In the genomic region with DNA sequence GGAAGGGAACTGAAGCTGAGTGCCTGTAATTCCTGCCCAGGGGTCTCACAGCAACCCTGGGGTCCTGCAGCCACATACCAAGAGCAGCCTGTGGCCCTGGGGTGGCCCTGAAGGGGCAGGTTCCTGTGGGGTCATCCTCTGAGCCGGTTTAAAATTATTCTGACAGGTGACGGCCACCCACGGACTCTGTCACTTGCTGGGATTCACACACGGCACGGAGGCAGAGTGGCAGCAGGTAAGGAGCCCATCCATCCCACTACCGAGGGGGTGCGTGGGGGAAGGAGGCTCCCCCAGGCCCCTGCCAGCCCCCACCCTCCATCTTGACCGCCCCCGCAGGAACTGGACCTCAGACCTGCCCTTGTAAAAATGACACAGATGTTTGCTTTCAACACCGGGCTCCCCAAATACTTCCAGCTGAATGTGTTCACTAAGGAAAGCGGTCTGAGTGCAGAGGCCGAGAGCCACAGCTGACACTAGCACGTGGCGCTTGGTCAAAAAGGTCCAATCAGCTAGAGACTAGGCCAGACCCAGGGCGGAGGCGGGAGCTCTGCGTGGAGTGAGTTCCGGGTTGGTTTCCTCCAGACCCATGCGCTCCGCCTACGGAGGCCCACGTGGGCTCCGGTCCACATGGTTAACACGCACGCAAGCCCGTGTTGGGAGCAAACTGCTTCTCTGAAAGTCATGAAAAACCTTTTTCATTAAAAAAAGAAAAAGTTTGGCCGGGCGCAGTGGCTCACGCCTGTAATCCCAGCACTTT, we compare ENCODE assay signal across 8 cellular contexts. TPM values are rescaled to one million over a fixed set of nuclear protein-coding genes. Genes with fewer than 3 reads are reported as not detected.
A peak's percentile ranks its signal among the peaks of the same experiment; 100 is the strongest.
DNase-seq lines count a peak whose midpoint lies in the region; ATAC-seq and FAIRE-seq lines count a peak whose summit lies in the region.

No MANE protein-coding gene starts in this region.

- DNase-seq in GDM1 (lab: John Stamatoyannopoulos, UW): peak; percentile 9
- no peak for DNase-seq in NT2/D1 (ENCODE audit: low read depth, low spot score)
- DNase-seq in activated naive CD4-positive, alpha-beta T cell treated with anti-CD3 and anti-CD28 coated beads for 36 hours: peak; percentile 82
- DNase-seq in stimulated activated CD4-positive, alpha-beta T cell treated with anti-CD3 and anti-CD28 coated beads, Interleukin-2, amount 100 ng/mL, for 48 hours: peak; percentile 39 to 40
- DNase-seq in foreskin melanocyte: no peak

- peaks cover 6% of the 10 kb centered on the region; the same call in 1 of the 2 replicates for H3K9me3 ChIP-seq in NT2/D1 (ENCODE audit: insufficient read depth, low read length)

- peak overlapping the region; percentile 73 for H3K27ac Mint-ChIP-seq in activated naive CD4-positive, alpha-beta T cell treated with anti-CD3 and anti-CD28 coated beads for 36 hours

- H3K4me3 ChIP-seq in NT2/D1 (ENCODE audit: insufficient read length, low read depth): no peak overlapping the region

- peaks cover 8% of the 10 kb centered on the region for H3K4me1 ChIP-seq in NT2/D1 (ENCODE audit: insufficient read depth, insufficient read length)

- FAIRE-seq in islet of Langerhans (lab: Jason Lieb, UNC): peak; percentile 53

- no peaks in the 10 kb centered on the region for H3K9me3 Mint-ChIP-seq in activated naive CD4-positive, alpha-beta T cell treated with anti-CD3 and anti-CD28 coated beads for 36 hours

- H3K4me1 Mint-ChIP-seq in activated naive CD4-positive, alpha-beta T cell treated with anti-CD3 and anti-CD28 coated beads for 36 hours (ENCODE audit: low read depth): peaks cover 18% of the 10 kb centered on the region

- no peaks in the 10 kb centered on the region for H3K27me3 ChIP-seq in NT2/D1 (ENCODE audit: insufficient read depth, insufficient read length)

- no peaks in the 10 kb centered on the region for H3K27me3 Mint-ChIP-seq in activated naive CD4-positive, alpha-beta T cell treated with anti-CD3 and anti-CD28 coated beads for 36 hours (ENCODE audit: low read depth)

- H3K36me3 Mint-ChIP-seq in activated naive CD4-positive, alpha-beta T cell treated with anti-CD3 and anti-CD28 coated beads for 36 hours (ENCODE audit: low read depth): peaks cover 22% of the 10 kb centered on the region

- H3K9ac ChIP-seq in NT2/D1 (ENCODE audit: insufficient read length, low read depth): peak overlapping the region; percentile 45

- CTCF ChIA-PET in activated naive CD4-positive, alpha-beta T cell treated with anti-CD3 and anti-CD28 coated beads for 36 hours (lab: Charles Lee): interaction anchor here (0.7 kb wide), 1 partner anchor 71 kb away, joined by 3 read pairs; no protein-coding TSS in a partner anchor

- peak overlapping the region; percentile 62 for H3K4me3 Mint-ChIP-seq in activated naive CD4-positive, alpha-beta T cell treated with anti-CD3 and anti-CD28 coated beads for 36 hours

- peaks cover 33% of the 10 kb centered on the region for H3K36me3 ChIP-seq in NT2/D1 (ENCODE audit: insufficient read depth, insufficient read length, low read length)

- intact Hi-C loops in activated naive CD4-positive, alpha-beta T cell treated with anti-CD3 and anti-CD28 coated beads for 36 hours (cut with micrococcal nuclease): loop anchor here (2.0 kb wide), 1 partner anchor 27 kb away; the partner anchor contains the start of gene C21orf58

- no peak for ATAC-seq in GM21723 (IDR thresholded peaks at IDR 0.05; ENCODE audit: unreplicated experiment)
- no peak for ATAC-seq in GM21447 (IDR thresholded peaks at IDR 0.05; ENCODE audit: unreplicated experiment)

RNA-seq across cellular contexts. Expression of gene YBEY, which starts 10.0 kb away (rescaled TPM):
- 10 to 100 TPM in 1 of 2 experiments, 1 to 10 TPM in 1; 9.9 to 11.0 TPM for total RNA-seq in activated naive CD4-positive, alpha-beta T cell treated with anti-CD3 and anti-CD28 coated beads for 36 hours

RNA-seq across cellular contexts. Expression of gene MCM3AP, which starts 10.8 kb away (rescaled TPM):
- 10 to 100 TPM; 86.7 to 89.8 TPM for total RNA-seq in activated naive CD4-positive, alpha-beta T cell treated with anti-CD3 and anti-CD28 coated beads for 36 hours

RNA-seq across cellular contexts. Expression of gene C21orf58, which starts 27.5 kb away (rescaled TPM):
- total RNA-seq in activated naive CD4-positive, alpha-beta T cell treated with anti-CD3 and anti-CD28 coated beads for 36 hours: 10 to 100 TPM; 23.9 to 24.2 TPM

RNA-seq across cellular contexts. Expression of gene PCNT, which starts 27.8 kb away (rescaled TPM):
- 10 to 100 TPM; 42.1 to 42.7 TPM for total RNA-seq in activated naive CD4-positive, alpha-beta T cell treated with anti-CD3 and anti-CD28 coated beads for 36 hours

Comparison
In these comparisons a context has a peak if more than half of its experiments do, and no peak if none do; other contexts are left out.
1. DNase-seq: peak in GDM1 (single experiment), activated naive CD4-positive, alpha-beta T cell treated with anti-CD3 and anti-CD28 coated beads for 36 hours (single experiment) and stimulated activated CD4-positive, alpha-beta T cell treated with anti-CD3 and anti-CD28 coated beads, Interleukin-2, amount 100 ng/mL, for 48 hours (2 of 2); none in NT2/D1 (single experiment) and foreskin melanocyte (single experiment).